8 cellular contexts compared by ENCODE assay signal in genomic region chr14:54175298-54175942, GRCh38.
DNase-seq lines count a peak whose midpoint lies in the region; ATAC-seq and TF ChIP-seq lines count a peak whose summit lies in the region.

No MANE protein-coding gene starts in this region.

- 6% methylated on average over 4 of the region's 4 CpGs for WGBS in esophagus squamous epithelium, 2 donors
- 25 to 32% methylated on average over 4 of the region's 4 CpGs for WGBS in testis, 2 donors

- no peak overlapping the region for H3K27ac Mint-ChIP-seq in CD4-positive, alpha-beta memory T cell
- H3K27ac Mint-ChIP-seq in naive thymus-derived CD4-positive, alpha-beta T cell = no peak overlapping the region

- CTCF ChIA-PET in CD4-positive, alpha-beta memory T cell (lab: Charles Lee; ENCODE audit: partially characterized antibody) = interaction anchor here (0.6 to 3.8 kb wide), 15 partner anchors 8 to 642 kb away, joined by 3 to 24 read pairs (median 3); no protein-coding TSS in a partner anchor
- CTCF ChIA-PET in naive thymus-derived CD4-positive, alpha-beta T cell (lab: Charles Lee) = interaction anchor here (2.4 kb wide), 1 partner anchor 246 kb away, joined by 10 read pairs; no protein-coding TSS in a partner anchor

- H3K36me3 Mint-ChIP-seq in CD4-positive, alpha-beta memory T cell = no peaks in the 10 kb centered on the region
- H3K36me3 Mint-ChIP-seq in naive thymus-derived CD4-positive, alpha-beta T cell = no peaks in the 10 kb centered on the region

- H3K27ac ChIP-seq in CD4-positive, alpha-beta memory T cell (ENCODE audit: low read depth, low read length) = no peak overlapping the region
- H3K27ac ChIP-seq in esophagus squamous epithelium = no peak overlapping the region
- H3K27ac ChIP-seq in naive thymus-derived CD4-positive, alpha-beta T cell (ENCODE audit: low read depth, low read length) = no peak overlapping the region
- H3K27ac ChIP-seq in testis = no peak overlapping the region

- H3K4me1 Mint-ChIP-seq in CD4-positive, alpha-beta memory T cell = peaks cover 0 to 7% (median 4%) of the 10 kb centered on the region in 4 donors
- no peaks in the 10 kb centered on the region for H3K4me1 Mint-ChIP-seq in naive thymus-derived CD4-positive, alpha-beta T cell

- peaks cover 0 to 2% (median 0%) of the 10 kb centered on the region in 8 donors for H3K9me3 Mint-ChIP-seq in CD4-positive, alpha-beta memory T cell
- no peaks in the 10 kb centered on the region for H3K9me3 Mint-ChIP-seq in naive thymus-derived CD4-positive, alpha-beta T cell

- H3K4me3 Mint-ChIP-seq in CD4-positive, alpha-beta memory T cell = no peak overlapping the region
- H3K4me3 Mint-ChIP-seq in naive thymus-derived CD4-positive, alpha-beta T cell = no peak overlapping the region

- peak in 4 of 5 donors; percentile 22 to 32 (median 26) for DNase-seq in CD4-positive, alpha-beta memory T cell
- DNase-seq in H4 (ENCODE audit: low spot score) (peak; percentile 59), NCI-H2196 treated with DMSO at 0.1 percent for 48 hours (lab: John Stamatoyannopoulos, UW; ENCODE audit: unreplicated experiment) (peak; percentile 5), esophagus squamous epithelium (lab: John Stamatoyannopoulos, UW) (no peak), testis (peak; percentile 85)
- peak; percentile 9 for DNase-seq in activated CD4-positive, alpha-beta T cell treated with anti-CD3 and anti-CD28 coated beads, Interleukin-2, amount 50 U/mL, for 1 hour
- peak in 6 of 9 donors; percentile 6 to 34 (median 17) for DNase-seq in naive thymus-derived CD4-positive, alpha-beta T cell

- TF ChIP-seq CTCF in esophagus squamous epithelium (IDR thresholded peaks at IDR 0.05) (peak; percentile 65 to 89 (median 83)), testis (IDR thresholded peaks at IDR 0.05) (peak; percentile 84 to 91 (median 89))

- peaks cover 18 to 26% of the 10 kb centered on the region in 2 donors for H3K27me3 Mint-ChIP-seq in CD4-positive, alpha-beta memory T cell
- H3K27me3 Mint-ChIP-seq in naive thymus-derived CD4-positive, alpha-beta T cell = peaks cover 29 to 69% (median 60%) of the 10 kb centered on the region in 5 donors

- peak; percentile 45 for ATAC-seq in naive thymus-derived CD4-positive, alpha-beta T cell
- ATAC-seq in GM19452 (IDR thresholded peaks at IDR 0.05; ENCODE audit: unreplicated experiment) = no peak

- no peaks in the 10 kb centered on the region for H3K27me3 ChIP-seq in CD4-positive, alpha-beta memory T cell (ENCODE audit: insufficient read depth, low read length)
- H3K27me3 ChIP-seq in esophagus squamous epithelium (peaks cover 0 to 14% (median 0%) of the 10 kb centered on the region in 4 donors), testis (no peaks in the 10 kb centered on the region)
- H3K27me3 ChIP-seq in naive thymus-derived CD4-positive, alpha-beta T cell (ENCODE audit: control insufficient read depth in 2 of 2, insufficient read depth in 2 of 2, low read length in 2 of 2) = no peaks in the 10 kb centered on the region

- TF ChIP-seq POLR2A in esophagus squamous epithelium (IDR thresholded peaks at IDR 0.05) (no peak), testis (IDR thresholded peaks at IDR 0.05) (no peak)

- intact Hi-C loops in CD4-positive, alpha-beta memory T cell (cut with micrococcal nuclease) = loop anchor here (10.0 kb wide), 2 partner anchors 881 to 1351 kb away; no protein-coding TSS in a partner anchor
- intact Hi-C loops in esophagus squamous epithelium (cut with DNase I) (loop anchor here (10.0 kb wide), 1 partner anchor 631 kb away; no protein-coding TSS in a partner anchor), testis (cut with DNase I; ENCODE audit: low total_unique reads) (no loop called here)
- intact Hi-C loops in naive thymus-derived CD4-positive, alpha-beta T cell (cut with micrococcal nuclease) = loop anchor here (1.0 to 10.0 kb wide), 4 partner anchors 241 to 1351 kb away; no protein-coding TSS in a partner anchor

- no peaks in the 10 kb centered on the region for H3K4me1 ChIP-seq in CD4-positive, alpha-beta memory T cell (ENCODE audit: insufficient read depth, low read length)
- peaks cover 0 to 50% (median 7%) of the 10 kb centered on the region in 3 donors for H3K4me1 ChIP-seq in esophagus squamous epithelium
- no peaks in the 10 kb centered on the region for H3K4me1 ChIP-seq in naive thymus-derived CD4-positive, alpha-beta T cell (ENCODE audit: control insufficient read depth in 2 of 2, insufficient read depth in 2 of 2, low read length in 2 of 2)
- peaks cover 6% of the 10 kb centered on the region for H3K4me1 ChIP-seq in testis

- H3K4me3 ChIP-seq in CD4-positive, alpha-beta memory T cell (ENCODE audit: low read length in 2 of 2) = no peak overlapping the region
- H3K4me3 ChIP-seq in esophagus squamous epithelium (no peak overlapping the region), testis (no peak overlapping the region)
- H3K4me3 ChIP-seq in naive thymus-derived CD4-positive, alpha-beta T cell (ENCODE audit: low read length) = no peak overlapping the region

- H3K9me3 ChIP-seq in CD4-positive, alpha-beta memory T cell (ENCODE audit: control insufficient read depth in 1 of 2, low read length in 2 of 2) = no peaks in the 10 kb centered on the region
- no peaks in the 10 kb centered on the region for H3K9me3 ChIP-seq in esophagus squamous epithelium
- H3K9me3 ChIP-seq in naive thymus-derived CD4-positive, alpha-beta T cell (ENCODE audit: control insufficient read depth in 2 of 3, low read length in 3 of 3) = no peaks in the 10 kb centered on the region
- no peaks in the 10 kb centered on the region for H3K9me3 ChIP-seq in testis

- no peaks in the 10 kb centered on the region for H3K36me3 ChIP-seq in CD4-positive, alpha-beta memory T cell (ENCODE audit: insufficient read depth, low read length)
- H3K36me3 ChIP-seq in esophagus squamous epithelium (no peaks in the 10 kb centered on the region), testis (ENCODE audit: low read depth, missing control alignments) (no peaks in the 10 kb centered on the region)
- H3K36me3 ChIP-seq in naive thymus-derived CD4-positive, alpha-beta T cell (ENCODE audit: control insufficient read depth in 2 of 3, insufficient read depth in 3 of 3, low read length in 3 of 3) = no peaks in the 10 kb centered on the region

- POLR2A ChIA-PET in CD4-positive, alpha-beta memory T cell (lab: Charles Lee; ENCODE audit: partially characterized antibody) = no interaction called here
- POLR2A ChIA-PET in naive thymus-derived CD4-positive, alpha-beta T cell (lab: Charles Lee) = no interaction called here
